15 cellular contexts compared by ENCODE assay signal in genomic region chr18:31646332-31646822, GRCh38. TPM values are rescaled to one million over a fixed set of nuclear protein-coding genes. Genes with fewer than 3 reads are reported as not detected.
DNase-seq lines count a peak whose midpoint lies in the region; ATAC-seq, FAIRE-seq and TF ChIP-seq lines count a peak whose summit lies in the region.
"Had no signal": no experiment of that assay in that cellular context is flagged by ENCODE, and none has a peak within 500 bp of the region (broad histone marks: within the 10 kb centered on the region; RNA-seq: fewer than 3 reads in every experiment).

No MANE protein-coding gene starts in this region.

- peak overlapping the region; percentile 55 for H3K27ac ChIP-seq in mesodermal cell (ENCODE audit: low read depth, low read length, severe bottlenecking)
- no peak overlapping the region for H3K27ac ChIP-seq in CD4-positive, alpha-beta T cell (ENCODE audit: low read depth, low read length)
- H3K27ac ChIP-seq: VCaP had no signal

- FAIRE-seq in GM12892 (lab: Jason Lieb, UNC) = peak; percentile 56

- no peak for TF ChIP-seq POLR2A in GM12892 (IDR thresholded peaks at IDR 0.05; ENCODE audit: low read depth, low read length)

- H3K27me3 Mint-ChIP-seq in T-helper 2 cell treated with Interferon-gamma antibody and Interleukin-4, amounts not matched to agents 5 μg/mL and 100 μg/mL, for 36 hours (ENCODE audit: low read depth) = peaks cover 16% of the 10 kb centered on the region
- H3K27me3 Mint-ChIP-seq in CD4-positive, alpha-beta T cell = peaks cover 25% of the 10 kb centered on the region
- peaks cover 51% of the 10 kb centered on the region for H3K27me3 Mint-ChIP-seq in T-helper 17 cell

- H3K4me1 ChIP-seq in mesodermal cell (ENCODE audit: control insufficient read depth, insufficient read depth, low read length, poor library complexity, severe bottlenecking) = peaks cover 16% of the 10 kb centered on the region

- CTCF ChIA-PET in CD4-positive, alpha-beta T cell (lab: Charles Lee) = no interaction called here

- no peaks in the 10 kb centered on the region for H3K36me3 ChIP-seq in mesodermal cell (ENCODE audit: control insufficient read depth, insufficient read depth, low read length)
- H3K36me3 ChIP-seq: HAP-1 had no signal

- intact Hi-C loops in CD4-positive, alpha-beta T cell (cut with DNase I, micrococcal nuclease) = no loop called here
- intact Hi-C loops in Right ventricle myocardium superior (cut with DNase I) = no loop called here

- no peak overlapping the region for H3K4me3 ChIP-seq in mesodermal cell (ENCODE audit: extremely low read depth, insufficient read depth, low read length, poor library complexity, severe bottlenecking)
- H3K4me3 ChIP-seq: HAP-1 had no signal

- no peaks in the 10 kb centered on the region for H3K27me3 ChIP-seq in CD4-positive, alpha-beta T cell (ENCODE audit: control insufficient read depth, insufficient read depth, low read length)

- DNase-seq in GM12892 (ENCODE audit: insufficient read length) (no peak), Right ventricle myocardium superior (no peak), T-helper 17 cell (no peak)
- no peak for DNase-seq in T-helper 2 cell treated with Interferon-gamma antibody and Interleukin-4, amounts not matched to agents 5 μg/mL and 100 μg/mL, for 36 hours (ENCODE audit: low spot score)
- DNase-seq in CD4-positive, alpha-beta T cell = no peak
- no peak for DNase-seq in NK-92 treated with Interleukin-12 subunit alpha and Interleukin-12 subunit beta, amount 100 ng/mL, for 24 hours (lab: John Stamatoyannopoulos, UW)
- DNase-seq: CD4-positive, alpha-beta memory T cell; effector memory CD4-positive, alpha-beta T cell; NCI-H1417 treated with DMSO at 0.1 percent for 48 hours; nephron progenitor cell had no signal

- TF ChIP-seq CTCF in CD4-positive, alpha-beta T cell (IDR thresholded peaks at IDR 0.05) = no peak

- H3K4me3 Mint-ChIP-seq in T-helper 2 cell treated with Interferon-gamma antibody and Interleukin-4, amounts not matched to agents 5 μg/mL and 100 μg/mL, for 36 hours = no peak overlapping the region
- no peak overlapping the region for H3K4me3 Mint-ChIP-seq in CD4-positive, alpha-beta T cell
- H3K4me3 Mint-ChIP-seq in T-helper 17 cell = no peak overlapping the region
- H3K4me3 Mint-ChIP-seq: CD4-positive, alpha-beta memory T cell; nephron progenitor cell had no signal

- ATAC-seq in GM21576 (IDR thresholded peaks at IDR 0.05; ENCODE audit: unreplicated experiment) (peak; percentile 26), Right ventricle myocardium superior (ENCODE audit: poor library complexity) (no peak), T-helper 17 cell (no peak)
- no peak for ATAC-seq in CD4-positive, alpha-beta T cell (ENCODE audit: poor library complexity)

- no peaks in the 10 kb centered on the region for H3K36me3 Mint-ChIP-seq in T-helper 2 cell treated with Interferon-gamma antibody and Interleukin-4, amounts not matched to agents 5 μg/mL and 100 μg/mL, for 36 hours (ENCODE audit: low read depth)
- H3K36me3 Mint-ChIP-seq in CD4-positive, alpha-beta T cell (ENCODE audit: low read depth) = no peaks in the 10 kb centered on the region
- no peaks in the 10 kb centered on the region for H3K36me3 Mint-ChIP-seq in T-helper 17 cell (ENCODE audit: low read depth)
- H3K36me3 Mint-ChIP-seq: CD4-positive, alpha-beta memory T cell had no signal

- POLR2A ChIA-PET in CD4-positive, alpha-beta T cell (lab: Charles Lee) = no interaction called here

- H3K9me3 ChIP-seq in mesodermal cell (ENCODE audit: control insufficient read depth, low read length) (no peaks in the 10 kb centered on the region), T-helper 17 cell (ENCODE audit: control insufficient read depth, low read length, poor library complexity, severe bottlenecking) (no peaks in the 10 kb centered on the region)
- H3K9me3 ChIP-seq in CD4-positive, alpha-beta T cell (ENCODE audit: control insufficient read depth, low read length) = no peaks in the 10 kb centered on the region
- H3K9me3 ChIP-seq: HAP-1 had no signal

- peak overlapping the region; percentile 9 for H3K27ac Mint-ChIP-seq in T-helper 2 cell treated with Interferon-gamma antibody and Interleukin-4, amounts not matched to agents 5 μg/mL and 100 μg/mL, for 36 hours
- no peak overlapping the region for H3K27ac Mint-ChIP-seq in CD4-positive, alpha-beta T cell
- no peak overlapping the region for H3K27ac Mint-ChIP-seq in T-helper 17 cell
- H3K27ac Mint-ChIP-seq: CD4-positive, alpha-beta memory T cell; nephron progenitor cell had no signal

- H3K9me3 Mint-ChIP-seq in T-helper 2 cell treated with Interferon-gamma antibody and Interleukin-4, amounts not matched to agents 5 μg/mL and 100 μg/mL, for 36 hours = no peaks in the 10 kb centered on the region
- no peaks in the 10 kb centered on the region for H3K9me3 Mint-ChIP-seq in CD4-positive, alpha-beta T cell
- H3K9me3 Mint-ChIP-seq: nephron progenitor cell had no signal

- 76 to 95% methylated on average over 4 of the region's 5 CpGs for WGBS in mesodermal cell (ENCODE audit: insufficient coverage in 2 of 2), 2 experiments

- H3K4me1 Mint-ChIP-seq in T-helper 2 cell treated with Interferon-gamma antibody and Interleukin-4, amounts not matched to agents 5 μg/mL and 100 μg/mL, for 36 hours (ENCODE audit: low read depth) = peaks cover 18% of the 10 kb centered on the region
- peaks cover 10% of the 10 kb centered on the region for H3K4me1 Mint-ChIP-seq in CD4-positive, alpha-beta T cell (ENCODE audit: low read depth)
- peaks cover 3% of the 10 kb centered on the region for H3K4me1 Mint-ChIP-seq in T-helper 17 cell

RNA-seq across cellular contexts. Expression of gene B4GALT6, which starts 38.0 kb away (rescaled TPM):
- polyA plus RNA-seq in GM12892 (2012; ENCODE audit: missing spikeins) = 26.6 TPM
- 16.4 TPM for polyA plus RNA-seq in mesodermal cell (2013, experiment 1 of 2)
- 16.3 TPM for polyA plus RNA-seq in mesodermal cell (2013, experiment 2 of 2)
- under 1 TPM in 1 of 2 experiments, not detected in 1; 0.75 TPM for total RNA-seq in CD4-positive, alpha-beta T cell
- total RNA-seq in Right ventricle myocardium superior (7.4 TPM), T-helper 17 cell (1 to 10 TPM in 1 of 2 donors, under 1 TPM in 1; 0.10 to 2.3 TPM)
- polyA plus RNA-seq: CD4-positive, alpha-beta memory T cell had no signal

RNA-seq across cellular contexts. Expression of gene TTR, which starts 54.7 kb away (rescaled TPM):
- polyA plus RNA-seq in GM12892 (2012; ENCODE audit: missing spikeins) = not detected
- polyA plus RNA-seq in mesodermal cell (2013, experiment 1 of 2) = not detected
- 1.2 TPM for polyA plus RNA-seq in mesodermal cell (2013, experiment 2 of 2)
- not detected for total RNA-seq in CD4-positive, alpha-beta T cell
- total RNA-seq in Right ventricle myocardium superior (not detected), T-helper 17 cell (not detected)
- total RNA-seq: CD4-positive, alpha-beta memory T cell; subcutaneous adipose tissue had no signal
- polyA plus RNA-seq: CD4-positive, alpha-beta memory T cell had no signal
